8 cellular contexts compared by ENCODE assay signal in the genomic region with DNA sequence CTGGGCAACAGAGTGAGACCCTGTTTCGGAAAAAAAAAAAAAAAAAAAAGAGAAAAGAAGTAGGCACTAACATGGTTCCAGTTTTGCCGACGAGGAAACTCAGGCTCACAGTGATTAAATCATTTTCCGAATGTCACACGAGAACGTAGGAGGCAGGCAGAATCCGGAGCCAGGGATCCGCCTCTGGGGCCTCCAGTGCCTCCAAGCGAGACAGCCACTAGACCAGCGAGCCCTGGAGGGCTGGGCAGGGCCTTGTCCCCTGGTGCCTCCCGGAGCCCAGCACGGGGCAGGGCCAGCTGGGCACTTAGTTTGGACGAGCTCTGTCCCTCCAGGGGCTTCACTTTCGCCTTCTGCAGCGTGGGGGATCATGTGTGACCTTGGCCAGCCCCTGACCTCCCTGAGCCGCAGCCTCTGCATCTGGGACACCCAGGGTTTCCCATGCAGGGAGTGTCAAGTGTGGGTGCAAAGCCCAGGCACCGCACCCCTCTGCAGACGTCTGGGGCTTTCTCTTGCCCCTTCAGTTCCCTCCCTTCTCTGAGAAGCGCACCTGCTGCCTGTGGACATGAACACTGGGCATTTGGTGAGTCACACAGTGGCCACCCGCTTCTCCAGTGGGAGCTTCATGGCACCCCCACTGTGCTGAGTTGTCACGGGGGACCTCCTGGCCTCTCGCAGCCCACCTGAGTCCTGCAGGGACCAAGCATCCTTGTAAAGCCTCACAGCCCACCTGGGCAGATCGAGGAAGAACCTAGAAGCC.
DNase-seq lines count a peak whose midpoint lies in the region; ATAC-seq and TF ChIP-seq lines count a peak whose summit lies in the region.

No MANE protein-coding gene starts in this region.

- no peak overlapping the region for H4K91ac ChIP-seq in trophoblast cell (ENCODE audit: low read depth, low read length)

- no peak overlapping the region for H2AK5ac ChIP-seq in trophoblast cell (ENCODE audit: low read length)

- peak overlapping the region; percentile 15 for H2AFZ ChIP-seq in trophoblast cell (ENCODE audit: insufficient read depth, low read length, poor library complexity)

- TF ChIP-seq CTCF in endodermal cell (conservative IDR thresholded peaks at IDR 0.05) (no peak), GM13977 (IDR thresholded peaks at IDR 0.05; ENCODE audit: extremely low read depth, insufficient read depth, missing control alignments) (no peak)

- H2BK12ac ChIP-seq in trophoblast cell (ENCODE audit: low read length), result no peak overlapping the region

- H4K12ac ChIP-seq in trophoblast cell (ENCODE audit: low read depth, low read length), result no peak overlapping the region

- no peaks in the 10 kb centered on the region for H3K27me3 ChIP-seq in endodermal cell (ENCODE audit: control insufficient read depth, insufficient read depth, low read length, poor library complexity, severe bottlenecking)
- H3K27me3 ChIP-seq in trophoblast cell (ENCODE audit: insufficient read depth, low read length), result no peaks in the 10 kb centered on the region

- H3K9me3 ChIP-seq in endodermal cell (ENCODE audit: control insufficient read depth, low read length) (no peaks in the 10 kb centered on the region), trophoblast cell (ENCODE audit: insufficient read depth, low read depth, low read length) (no peaks in the 10 kb centered on the region)

- H3K36me3 ChIP-seq in endodermal cell (ENCODE audit: control insufficient read depth, insufficient read depth, low read length), result peaks cover 6% of the 10 kb centered on the region
- H3K36me3 ChIP-seq in trophoblast cell (ENCODE audit: control insufficient read depth in 1 of 2, insufficient read depth in 2 of 2, low read length in 2 of 2), result peaks cover 11 to 29% of the 10 kb centered on the region in 2 experiments

- H2BK120ac ChIP-seq in trophoblast cell (ENCODE audit: insufficient read depth, low read length, poor library complexity), result no peak overlapping the region

- H3K4me2 ChIP-seq in trophoblast cell (ENCODE audit: low read length), result no peak overlapping the region

- H3K79me2 ChIP-seq in trophoblast cell (ENCODE audit: control insufficient read depth, insufficient read depth, low read length, poor library complexity), result peaks cover under 1% of the 10 kb centered on the region

- H3K23ac ChIP-seq in trophoblast cell (ENCODE audit: low read length), result no peak overlapping the region

- no peak overlapping the region for H3K4me3 Mint-ChIP-seq in endodermal cell

- H3K4me1 ChIP-seq in endodermal cell (ENCODE audit: control insufficient read depth, insufficient read depth, low read length) (no peaks in the 10 kb centered on the region), trophoblast cell (ENCODE audit: control insufficient read depth in 1 of 2, insufficient read depth in 2 of 2, low read length in 2 of 2) (peaks cover 25 to 28% of the 10 kb centered on the region in 2 experiments)

- H3K14ac ChIP-seq in trophoblast cell (ENCODE audit: low read length), result peak overlapping the region; percentile 27

- peaks cover 5% of the 10 kb centered on the region for H3K4me1 Mint-ChIP-seq in endodermal cell

- in situ Hi-C loops in GM13977 (cut with MboI; ENCODE audit: low pct_unique_long_range_greater_than_20kb, low sequenced_read_pairs, unreplicated experiment), result no loop called here

- H3K18ac ChIP-seq in trophoblast cell (ENCODE audit: low read length), result peak overlapping the region; percentile 5

- H3K4me3 ChIP-seq in endodermal cell (ENCODE audit: low read length), result no peak overlapping the region
- no peak overlapping the region for H3K4me3 ChIP-seq in trophoblast cell (ENCODE audit: low read depth, low read length)

- H3K27ac Mint-ChIP-seq in endodermal cell, result peak overlapping the region; percentile 87

- peak; percentile 25 for DNase-seq in DMS79 treated with DMSO at 0.1 percent for 48 hours (lab: John Stamatoyannopoulos, UW)
- DNase-seq in NCI-H69 (lab: John Stamatoyannopoulos, UW), result peak; percentile 29
- no peak for DNase-seq in endodermal cell
- DNase-seq in trophoblast cell, result peak; percentile 27
- DNase-seq in middle frontal gyrus (ENCODE audit: extremely low spot score, low spot score), result no peak
- DNase-seq in NCI-H774 (lab: John Stamatoyannopoulos, UW), result no peak
- no peak for DNase-seq in GM13977 (ENCODE audit: low spot score)

- H4K8ac ChIP-seq in trophoblast cell (ENCODE audit: low read depth, low read length), result no peak overlapping the region

- H3K9me3 Mint-ChIP-seq in endodermal cell, result no peaks in the 10 kb centered on the region

- no peak overlapping the region for H3K4ac ChIP-seq in trophoblast cell (ENCODE audit: low read depth, low read length)

- peaks cover 11% of the 10 kb centered on the region for H3K79me1 ChIP-seq in trophoblast cell (ENCODE audit: low read length)

- H3K27ac ChIP-seq in endodermal cell (ENCODE audit: low read depth, low read length), result peak overlapping the region; percentile 91
- H3K27ac ChIP-seq in trophoblast cell (ENCODE audit: low read depth, low read length), result no peak overlapping the region

- no peak overlapping the region for H2BK5ac ChIP-seq in trophoblast cell (ENCODE audit: low read depth, low read length, poor library complexity)

- 88 to 89% methylated on average over 14 to 23 of the region's 23 CpGs for WGBS in endodermal cell (ENCODE audit: insufficient coverage in 1 of 2, insufficient read length in 1 of 2), 2 experiments
- WGBS in trophoblast cell (ENCODE audit: extremely low coverage, insufficient coverage, insufficient read length), result no CpG with 5 or more reads among the region's 23 CpGs

- no peak overlapping the region for H3K9ac ChIP-seq in endodermal cell (ENCODE audit: extremely low read depth, low read length, poor library complexity, severe bottlenecking)
- no peak overlapping the region for H3K9ac ChIP-seq in trophoblast cell (ENCODE audit: low read length)

- H3K27me3 Mint-ChIP-seq in endodermal cell (ENCODE audit: insufficient read depth), result no peaks in the 10 kb centered on the region

- H3K36me3 Mint-ChIP-seq in endodermal cell (ENCODE audit: low read depth), result peaks cover 9% of the 10 kb centered on the region

- no peak for ATAC-seq in GM19324 (IDR thresholded peaks at IDR 0.05; ENCODE audit: low FRiP score, unreplicated experiment)

Comparison
In these comparisons a context has a peak if more than half of its experiments do, and no peak if none do; other contexts are left out.
1. DNase-seq: peak in DMS79 treated with DMSO at 0.1 percent for 48 hours (single experiment), NCI-H69 (single experiment) and trophoblast cell (2 of 2); none in endodermal cell (single experiment), middle frontal gyrus (single experiment), NCI-H774 (single experiment) and GM13977 (single experiment).